In genomic region chr13:30154931-30155330, GRCh38 we compare ENCODE assay signal across 17 cellular contexts.
DNase-seq lines count a peak whose midpoint lies in the region; ATAC-seq and TF ChIP-seq lines count a peak whose summit lies in the region.
"Had no signal": no experiment of that assay in that cellular context is flagged by ENCODE, and none has a peak within 500 bp of the region (broad histone marks: within the 10 kb centered on the region; RNA-seq: fewer than 3 reads in every experiment).

No MANE protein-coding gene starts in this region.

- H3K27me3 ChIP-seq in CD4-positive, CD25-positive, alpha-beta regulatory T cell (ENCODE audit: control insufficient read depth, insufficient read depth, low read length): no peaks in the 10 kb centered on the region
- no peaks in the 10 kb centered on the region for H3K27me3 ChIP-seq in OCI-LY3 (ENCODE audit: low read depth, low read length)
- H3K27me3 ChIP-seq in spleen (replicated peaks in 1 of 7): peaks cover 0 to 20% (median 0%) of the 10 kb centered on the region in 7 donors

- H3K27ac Mint-ChIP-seq in CD4-positive, CD25-positive, alpha-beta regulatory T cell: peak overlapping the region in 2 of 3 donors; percentile 69 to 88
- peak overlapping the region; percentile 95 to 99 (median 98) for H3K27ac Mint-ChIP-seq in immature natural killer cell
- H3K27ac Mint-ChIP-seq: GM23338 had no signal

- H3K9me2 ChIP-seq in OCI-LY7 (ENCODE audit: insufficient read depth, low read length): no peaks in the 10 kb centered on the region

- intact Hi-C loops in spleen (cut with DNase I; ENCODE audit: low total_unique reads) (no loop called here), OCI-LY7 (cut with micrococcal nuclease; ENCODE audit: unreplicated experiment) (no loop called here)

- TF ChIP-seq CTCF in OCI-LY3 (IDR thresholded peaks at IDR 0.05; ENCODE audit: low read depth, low read length): no peak
- no peak for TF ChIP-seq CTCF in spleen (IDR thresholded peaks at IDR 0.05 in 8 of 11, conservative IDR thresholded peaks at IDR 0.05 in 3 of 11)
- no peak for TF ChIP-seq CTCF in OCI-LY7 (conservative IDR thresholded peaks at IDR 0.05; ENCODE audit: low read length)

- no peaks in the 10 kb centered on the region for H3K9me3 Mint-ChIP-seq in CD4-positive, CD25-positive, alpha-beta regulatory T cell
- H3K9me3 Mint-ChIP-seq in immature natural killer cell: no peaks in the 10 kb centered on the region

- peak overlapping the region; percentile 74 for H3K9ac ChIP-seq in OCI-LY3 (ENCODE audit: low read length)

- H2AFZ ChIP-seq in OCI-LY3 (ENCODE audit: low read depth, low read length) (no peak overlapping the region; the same call in 1 of the 2 replicates), OCI-LY7 (ENCODE audit: low read length) (no peak overlapping the region)

- H3K4me3 ChIP-seq in CD4-positive, CD25-positive, alpha-beta regulatory T cell (ENCODE audit: low read depth, low read length): no peak overlapping the region
- H3K4me3 ChIP-seq in OCI-LY3 (ENCODE audit: low read length) (peak overlapping the region; percentile 76), spleen (no peak overlapping the region), OCI-LY7 (ENCODE audit: low read depth, low read length, poor library complexity, severe bottlenecking) (no peak overlapping the region)
- H3K4me3 ChIP-seq: GM23338 had no signal

- H3K4me1 Mint-ChIP-seq in CD4-positive, CD25-positive, alpha-beta regulatory T cell: peaks cover 0 to 70% (median 46%) of the 10 kb centered on the region in 4 donors
- H3K4me1 Mint-ChIP-seq in immature natural killer cell: peaks cover 94 to 98% of the 10 kb centered on the region in 2 donors

- no peak for ATAC-seq in CD4-positive, CD25-positive, alpha-beta regulatory T cell (ENCODE audit: low read depth in 2 of 2)
- ATAC-seq in HG02884 (IDR thresholded peaks at IDR 0.05; ENCODE audit: unreplicated experiment): no peak
- ATAC-seq: Right ventricle myocardium inferior had no signal

- no peak overlapping the region for H3K27ac ChIP-seq in CD4-positive, CD25-positive, alpha-beta regulatory T cell (ENCODE audit: insufficient read depth, low read length, poor library complexity, severe bottlenecking)
- H3K27ac ChIP-seq in OCI-LY3 (ENCODE audit: low read length): peak overlapping the region; percentile 95
- H3K27ac ChIP-seq in spleen: no peak overlapping the region
- H3K27ac ChIP-seq in OCI-LY7 (ENCODE audit: low read depth, low read length, poor library complexity, severe bottlenecking): no peak overlapping the region

- peak overlapping the region in 1 of 4 donors; percentile 56 for H3K4me3 Mint-ChIP-seq in CD4-positive, CD25-positive, alpha-beta regulatory T cell
- peak overlapping the region; percentile 74 to 86 (median 83) for H3K4me3 Mint-ChIP-seq in immature natural killer cell
- H3K4me3 Mint-ChIP-seq: GM23338 had no signal

- CTCF ChIA-PET in OCI-LY7 (lab: Charles Lee; ENCODE audit: unreplicated experiment): no interaction called here

- POLR2A ChIA-PET in OCI-LY7 (lab: Charles Lee): interaction anchor here (0.5 kb wide), 1 partner anchor 1306 kb away, joined by 5 read pairs; no protein-coding TSS in a partner anchor

- H3K27me3 Mint-ChIP-seq in CD4-positive, CD25-positive, alpha-beta regulatory T cell: no peaks in the 10 kb centered on the region
- peaks cover 2 to 4% (median 4%) of the 10 kb centered on the region in 3 donors for H3K27me3 Mint-ChIP-seq in immature natural killer cell (ENCODE audit: low read depth in 3 of 3)

- H3K4me1 ChIP-seq in CD4-positive, CD25-positive, alpha-beta regulatory T cell (ENCODE audit: control insufficient read depth, insufficient read depth, low read length, poor library complexity, severe bottlenecking): peaks cover 30% of the 10 kb centered on the region
- H3K4me1 ChIP-seq in OCI-LY3 (ENCODE audit: low read length): peaks cover 100% of the 10 kb centered on the region
- peaks cover 0 to 33% (median 10%) of the 10 kb centered on the region in 6 donors for H3K4me1 ChIP-seq in spleen
- H3K4me1 ChIP-seq in OCI-LY7 (ENCODE audit: insufficient read depth, low read length, poor library complexity, severe bottlenecking): no peaks in the 10 kb centered on the region

- 90 to 95% (median 92%) methylated on average over 10 of the region's 10 CpGs for WGBS in spleen, 5 donors

- H4K20me1 ChIP-seq in OCI-LY3 (ENCODE audit: insufficient read depth, low read length) (no peaks in the 10 kb centered on the region), OCI-LY7 (ENCODE audit: insufficient read depth, low read length) (no peaks in the 10 kb centered on the region)

- TF ChIP-seq POLR2A in spleen (IDR thresholded peaks at IDR 0.05): no peak

- H3K36me3 Mint-ChIP-seq in CD4-positive, CD25-positive, alpha-beta regulatory T cell: no peaks in the 10 kb centered on the region
- peaks cover 0 to 3% (median 3%) of the 10 kb centered on the region in 3 donors for H3K36me3 Mint-ChIP-seq in immature natural killer cell

- DNase-seq in CD4-positive, CD25-positive, alpha-beta regulatory T cell: no peak
- DNase-seq in immature natural killer cell (no peak), spleen (peak; percentile 69), NCI-H748 (lab: John Stamatoyannopoulos, UW; ENCODE audit: unreplicated experiment) (no peak), OCI-LY7 (ENCODE audit: low spot score) (no peak)
- DNase-seq: DMS153, GDM1, HCEC 1CT, IMR-90, NCI-H1417, NCI-H187, NCI-H345, NCI-H524 treated with DMSO at 0.1 percent for 48 hours had no signal

- H3K4me2 ChIP-seq in OCI-LY3 (ENCODE audit: low read length) (peak overlapping the region; percentile 85), OCI-LY7 (ENCODE audit: low read length) (no peak overlapping the region)
- H3K4me2 ChIP-seq: GM23338 had no signal

- no peaks in the 10 kb centered on the region for H3K9me3 ChIP-seq in CD4-positive, CD25-positive, alpha-beta regulatory T cell (ENCODE audit: control insufficient read depth in 2 of 2, low read length in 2 of 2)
- H3K9me3 ChIP-seq in OCI-LY3 (ENCODE audit: insufficient read depth, low read length) (no peaks in the 10 kb centered on the region), spleen (no peaks in the 10 kb centered on the region), OCI-LY7 (ENCODE audit: low read length) (no peaks in the 10 kb centered on the region)

- no peaks in the 10 kb centered on the region for H3K36me3 ChIP-seq in CD4-positive, CD25-positive, alpha-beta regulatory T cell (ENCODE audit: control insufficient read depth, insufficient read depth, low read length)
- H3K36me3 ChIP-seq in OCI-LY3 (replicated peaks; ENCODE audit: low read depth, low read length) (peaks cover 24% of the 10 kb centered on the region), spleen (no peaks in the 10 kb centered on the region), OCI-LY7 (ENCODE audit: insufficient read depth, low read length) (no peaks in the 10 kb centered on the region)

- no TSS peak for BruUV-seq in OCI-LY7 (replicated peaks; lab: Mats Ljungman, UMichigan)

- H3K79me2 ChIP-seq in OCI-LY3 (ENCODE audit: low read length) (peaks cover 48% of the 10 kb centered on the region), OCI-LY7 (ENCODE audit: insufficient read depth, low read depth, low read length) (no peaks in the 10 kb centered on the region)
